Comparison of ENCODE assay signal across 27 cellular contexts in genomic region chr16:4366016-4366415, GRCh38. TPM values are rescaled to one million over a fixed set of nuclear protein-coding genes. Genes with fewer than 3 reads are reported as not detected.
"Had no signal": no experiment of that assay in that cellular context is flagged by ENCODE, and none has a peak within 500 bp of the region (broad histone marks: within the 10 kb centered on the region; RNA-seq: fewer than 3 reads in every experiment).

No MANE protein-coding gene starts in this region.

- H3K27ac ChIP-seq: body of pancreas, cardiac muscle cell, right atrium auricular region, uterus had no signal

- H3K4me3 ChIP-seq: body of pancreas, cardiac muscle cell, right atrium auricular region, thoracic aorta, uterus had no signal

- H3K36me3 ChIP-seq: cardiac muscle cell, uterus had no signal

- H3K27ac Mint-ChIP-seq: activated CD8-positive, alpha-beta memory T cell treated with anti-CD3 and anti-CD28 coated beads, Interleukin-2, amount 10 ng/mL, durations not matched to agents 7 days and 5 days; activated CD8-positive, alpha-beta T cell treated with anti-CD3 and anti-CD28 coated beads, Interleukin-2, amount 10 ng/mL, durations not matched to agents 7 days and 5 days; mesothelial cell of epicardium; stimulated activated naive CD8-positive, alpha-beta T cell treated with anti-CD3 and anti-CD28 coated beads, Interleukin-15, Interleukin-2, amounts not matched to agents 100 ng/mL and 50 ng/mL, for 24 hours; type B pancreatic cell; WTC11 had no signal

- H3K4me1 Mint-ChIP-seq: activated CD8-positive, alpha-beta memory T cell treated with anti-CD3 and anti-CD28 coated beads, Interleukin-2, amount 10 ng/mL, durations not matched to agents 7 days and 5 days; WTC11 had no signal

- ATAC-seq: activated CD8-positive, alpha-beta memory T cell treated with anti-CD3 and anti-CD28 coated beads, Interleukin-2, amount 10 ng/mL, durations not matched to agents 7 days and 5 days; activated CD8-positive, alpha-beta T cell treated with anti-CD3 and anti-CD28 coated beads, Interleukin-2, amount 10 ng/mL, durations not matched to agents 7 days and 5 days; activated naive CD4-positive, alpha-beta T cell treated with anti-CD3 and anti-CD28 coated beads, Interleukin-2, amount 50 U/mL, for 72 hours; body of pancreas; left cardiac atrium; left ventricle myocardium superior; WTC11 had no signal

- DNase-seq: activated CD4-positive, alpha-beta T cell treated with anti-CD3 and anti-CD28 coated beads, Interleukin-2, amount 50 U/mL, for 1 hour; activated CD8-positive, alpha-beta memory T cell treated with anti-CD3 and anti-CD28 coated beads, Interleukin-2, amount 10 ng/mL, durations not matched to agents 7 days and 5 days; activated CD8-positive, alpha-beta T cell treated with anti-CD3 and anti-CD28 coated beads, Interleukin-2, amount 10 ng/mL, durations not matched to agents 7 days and 5 days; activated naive CD4-positive, alpha-beta T cell; activated T-cell treated with anti-CD3 and anti-CD28 coated beads, Interleukin-2, amount 50 U/mL, for 48 hours; aorta; body of pancreas; cortex of kidney; head of caudate nucleus; hippocampal formation; left cardiac atrium; left ventricle myocardium superior; naive B cell; T-helper 9 cell; uterus had no signal

- H3K9me3 Mint-ChIP-seq: activated naive CD4-positive, alpha-beta T cell treated with anti-CD3 and anti-CD28 coated beads, Interleukin-2, amount 50 U/mL, for 72 hours; mesothelial cell of epicardium; naive B cell; neural crest cell; stimulated activated naive CD8-positive, alpha-beta T cell treated with anti-CD3 and anti-CD28 coated beads, Interleukin-15, Interleukin-2, amounts not matched to agents 100 ng/mL and 50 ng/mL, for 24 hours; type B pancreatic cell; WTC11 had no signal

- FAIRE-seq: endothelial cell of umbilical vein, keratinocyte had no signal

- H3K36me3 Mint-ChIP-seq: activated naive CD4-positive, alpha-beta T cell treated with anti-CD3 and anti-CD28 coated beads, Interleukin-2, amount 50 U/mL, for 72 hours; mesothelial cell of epicardium; naive B cell; type B pancreatic cell; WTC11 had no signal

- H3K9me3 ChIP-seq: body of pancreas, right atrium auricular region, thoracic aorta, uterus had no signal

- H3K27me3 ChIP-seq: body of pancreas, cardiac muscle cell, right atrium auricular region, uterus had no signal

- H3K4me3 Mint-ChIP-seq: activated CD8-positive, alpha-beta memory T cell treated with anti-CD3 and anti-CD28 coated beads, Interleukin-2, amount 10 ng/mL, durations not matched to agents 7 days and 5 days; activated CD8-positive, alpha-beta T cell treated with anti-CD3 and anti-CD28 coated beads, Interleukin-2, amount 10 ng/mL, durations not matched to agents 7 days and 5 days; mesothelial cell of epicardium; neural crest cell; stimulated activated naive CD8-positive, alpha-beta T cell treated with anti-CD3 and anti-CD28 coated beads, Interleukin-15, Interleukin-2, amounts not matched to agents 100 ng/mL and 50 ng/mL, for 24 hours; type B pancreatic cell; WTC11 had no signal

- H3K27me3 Mint-ChIP-seq: activated CD8-positive, alpha-beta memory T cell treated with anti-CD3 and anti-CD28 coated beads, Interleukin-2, amount 10 ng/mL, durations not matched to agents 7 days and 5 days; naive B cell; stimulated activated naive CD8-positive, alpha-beta T cell treated with anti-CD3 and anti-CD28 coated beads, Interleukin-15, Interleukin-2, amounts not matched to agents 100 ng/mL and 50 ng/mL, for 24 hours; type B pancreatic cell had no signal

RNA-seq across cellular contexts. Expression of gene VASN, which starts 5.6 kb away (rescaled TPM):
- total RNA-seq: activated CD8-positive, alpha-beta memory T cell treated with anti-CD3 and anti-CD28 coated beads, Interleukin-2, amount 10 ng/mL, durations not matched to agents 7 days and 5 days; activated CD8-positive, alpha-beta T cell treated with anti-CD3 and anti-CD28 coated beads, Interleukin-2, amount 10 ng/mL, durations not matched to agents 7 days and 5 days; activated naive CD4-positive, alpha-beta T cell treated with anti-CD3 and anti-CD28 coated beads, Interleukin-2, amount 50 U/mL, for 72 hours; T-helper 1 cell treated with Interleukin-12 subunit alpha and Interleukin-12 subunit beta and Interleukin-4 antibody, amounts not matched to agents 30 ng/mL and 1 ng/mL, for 36 hours had no signal
